In the genomic region with DNA sequence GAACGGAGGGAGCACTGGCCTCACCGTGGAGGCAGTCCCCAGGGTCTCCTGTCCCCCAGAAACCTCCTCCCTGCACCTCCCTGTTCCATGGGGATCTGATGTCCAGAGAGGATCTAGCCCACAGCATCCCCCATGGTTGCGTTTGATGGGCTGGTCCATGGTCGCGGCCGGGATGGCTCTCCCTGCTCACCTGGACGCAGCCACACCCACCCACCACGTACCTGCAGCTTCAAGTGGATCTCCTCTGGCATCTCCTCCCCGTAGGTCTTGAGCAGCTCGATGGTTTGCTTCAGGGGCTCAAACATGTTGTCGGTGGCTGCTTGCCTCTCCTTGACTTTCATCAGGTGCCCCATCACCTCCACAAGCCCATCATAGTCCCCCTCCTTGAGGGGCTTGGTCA, we compare ENCODE assay signal across 13 cellular contexts. TPM values are rescaled to one million over a fixed set of nuclear protein-coding genes. Genes with fewer than 3 reads are reported as not detected.
A peak's percentile ranks its signal among the peaks of the same experiment; 100 is the strongest.
DNase-seq lines count a peak whose midpoint lies in the region; ATAC-seq and TF ChIP-seq lines count a peak whose summit lies in the region.
"Had no signal": no experiment of that assay in that cellular context is flagged by ENCODE, and none has a peak within 500 bp of the region (broad histone marks: within the 10 kb centered on the region; RNA-seq: fewer than 3 reads in every experiment).

No MANE protein-coding gene starts in this region.

- H2BK120ac ChIP-seq in neuronal stem cell (ENCODE audit: low read depth, low read length) = no peak overlapping the region

- H3K23ac ChIP-seq in neuronal stem cell (ENCODE audit: low read depth, low read length, poor library complexity) = no peak overlapping the region

- H3K9me3 Mint-ChIP-seq in chondrocyte (ENCODE audit: low read depth) = no peaks in the 10 kb centered on the region
- H3K9me3 Mint-ChIP-seq: CD4-positive, alpha-beta T cell; HFFc6; IgD-negative memory B cell had no signal

- no peak overlapping the region for H2BK5ac ChIP-seq in neuronal stem cell (ENCODE audit: low read length)

- peaks cover 1% of the 10 kb centered on the region for H3K79me1 ChIP-seq in neuronal stem cell (ENCODE audit: low read depth, low read length)

- no peak overlapping the region for H3K4me3 ChIP-seq in neuronal stem cell (ENCODE audit: low read length in 2 of 2)
- no peak overlapping the region for H3K4me3 ChIP-seq in brain microvascular endothelial cell (ENCODE audit: low read depth, low read length)

- in situ Hi-C loops in brain microvascular endothelial cell (cut with HindIII; ENCODE audit: low pct_ligation_motif_present, low sequenced_read_pairs) = no loop called here

- WGBS in neuronal stem cell (ENCODE audit: extremely low coverage in 2 of 2, insufficient read length in 2 of 2, insufficient replicate concordance in 1 of 2), 2 donors = no CpG with 5 or more reads among the region's 11 CpGs

- peak overlapping the region; percentile 55 for H3K18ac ChIP-seq in neuronal stem cell (ENCODE audit: low read length)

- H3K27me3 ChIP-seq in neuronal stem cell (ENCODE audit: control insufficient read depth in 3 of 3, insufficient read depth in 3 of 3, low read depth in 1 of 3, low read length in 3 of 3) = no peaks in the 10 kb centered on the region
- H3K27me3 ChIP-seq in brain microvascular endothelial cell (replicated peaks) = no peaks in the 10 kb centered on the region

- no peak overlapping the region for H4K91ac ChIP-seq in neuronal stem cell (ENCODE audit: low read depth, low read length, poor library complexity)

- H3K27ac Mint-ChIP-seq in chondrocyte (ENCODE audit: unreplicated experiment) = no peak overlapping the region
- H3K27ac Mint-ChIP-seq: B cell; CD4-positive, alpha-beta T cell; HFFc6; IgD-negative memory B cell had no signal

- H3K4me3 Mint-ChIP-seq in chondrocyte (ENCODE audit: unreplicated experiment) = no peak overlapping the region
- H3K4me3 Mint-ChIP-seq: B cell; CD4-positive, alpha-beta T cell; HFFc6; IgD-negative memory B cell had no signal

- H3K9me3 ChIP-seq in neuronal stem cell (replicated peaks in 1 of 2; ENCODE audit: control insufficient read depth in 2 of 2, insufficient read depth in 1 of 2, low read depth in 1 of 2, low read length in 2 of 2) = no peaks in the 10 kb centered on the region

- H4K8ac ChIP-seq in neuronal stem cell (ENCODE audit: low read depth, low read length) = no peak overlapping the region

- H3K36me3 ChIP-seq in neuronal stem cell (replicated peaks in 1 of 2; ENCODE audit: control insufficient read depth in 2 of 2, insufficient read depth in 2 of 2, low read length in 2 of 2) = no peaks in the 10 kb centered on the region
- H3K36me3 ChIP-seq in brain microvascular endothelial cell (replicated peaks) = no peaks in the 10 kb centered on the region

- TF ChIP-seq CTCF in chondrocyte (IDR thresholded peaks at IDR 0.05) (no peak), brain microvascular endothelial cell (IDR thresholded peaks at IDR 0.05; ENCODE audit: low read depth, low read length, missing control alignments) (no peak)

- peaks cover 0 to 5% of the 10 kb centered on the region in 2 donors for H3K4me1 ChIP-seq in neuronal stem cell (ENCODE audit: control insufficient read depth in 2 of 2, insufficient read depth in 1 of 2, low read depth in 1 of 2, low read length in 2 of 2)

- DNase-seq in activated effector memory CD4-positive, alpha-beta T cell treated with anti-CD3 and anti-CD28 coated beads, Interleukin-2, amount 50 U/mL, for 16 hours = peak; percentile 30
- no peak for DNase-seq in activated effector memory CD4-positive, alpha-beta T cell treated with Interleukin-2 at 50 U/mL for 16 hours
- DNase-seq in chondrocyte (ENCODE audit: low spot score) (peak; percentile 68), neuronal stem cell (ENCODE audit: low spot score) (no peak), brain microvascular endothelial cell (no peak)
- DNase-seq: CD4-positive, alpha-beta T cell; HCEC 1CT; HFFc6 had no signal

- no peak overlapping the region for H3K27ac ChIP-seq in neuronal stem cell (replicated peaks; ENCODE audit: low read length)
- H3K27ac ChIP-seq in brain microvascular endothelial cell = no peak overlapping the region

- H2AFZ ChIP-seq in neuronal stem cell (ENCODE audit: low read length) = no peak overlapping the region

- no peak overlapping the region for H3K4me2 ChIP-seq in neuronal stem cell (ENCODE audit: insufficient read depth, low read length, poor library complexity, severe bottlenecking)

- no peak overlapping the region for H3K4ac ChIP-seq in neuronal stem cell (ENCODE audit: low read length)

- H2BK15ac ChIP-seq in neuronal stem cell (ENCODE audit: low read length) = no peak overlapping the region

- H3K36me3 Mint-ChIP-seq in chondrocyte (ENCODE audit: low read depth) = no peaks in the 10 kb centered on the region

- no peaks in the 10 kb centered on the region for H3K27me3 Mint-ChIP-seq in chondrocyte (ENCODE audit: low read depth)
- H3K27me3 Mint-ChIP-seq: B cell; CD4-positive, alpha-beta T cell had no signal

- peak overlapping the region; percentile 51 for H2AK5ac ChIP-seq in neuronal stem cell (ENCODE audit: low read depth, low read length)

- no peak for ATAC-seq in esophagus mucosa
- no peak for ATAC-seq in HG03521 (IDR thresholded peaks at IDR 0.05; ENCODE audit: unreplicated experiment)

- no peak overlapping the region for H3K9ac ChIP-seq in neuronal stem cell (ENCODE audit: low read depth, low read length, poor library complexity)

- H2BK12ac ChIP-seq in neuronal stem cell (ENCODE audit: low read length) = no peak overlapping the region

- peaks cover 3% of the 10 kb centered on the region for H3K4me1 Mint-ChIP-seq in chondrocyte (ENCODE audit: low read depth)
- H3K4me1 Mint-ChIP-seq: B cell had no signal

- H3K14ac ChIP-seq in neuronal stem cell (ENCODE audit: low read length) = no peak overlapping the region

RNA-seq across cellular contexts. Expression of a gene that starts 47.9 kb away (rescaled TPM):
- total RNA-seq in chondrocyte (0.26 to 0.42 TPM (median 0.34 TPM) in 3 replicates), esophagus mucosa (0.12 TPM)
- polyA plus RNA-seq in neuronal stem cell (2013, experiment 1 of 2) = 0.03 TPM
- polyA plus RNA-seq in neuronal stem cell (2013, experiment 2 of 2) = 0.04 TPM
- total RNA-seq: HFFc6, HT-29 had no signal

Comparison
In these comparisons a context has a peak if more than half of its experiments do, and no peak if none do; other contexts are left out.
1. DNase-seq: peak in activated effector memory CD4-positive, alpha-beta T cell treated with anti-CD3 and anti-CD28 coated beads, Interleukin-2, amount 50 U/mL, for 16 hours (single experiment) and chondrocyte (single experiment); none in activated effector memory CD4-positive, alpha-beta T cell treated with Interleukin-2 at 50 U/mL for 16 hours (single experiment), neuronal stem cell (single experiment) and brain microvascular endothelial cell (single experiment).